ENCODE assay signal across 11 cellular contexts in genomic region chr11:121575963-121576290, GRCh38.
DNase-seq lines count a peak whose midpoint lies in the region; ATAC-seq and TF ChIP-seq lines count a peak whose summit lies in the region.
"Had no signal": no experiment of that assay in that cellular context is flagged by ENCODE, and none has a peak within 500 bp of the region (broad histone marks: within the 10 kb centered on the region; RNA-seq: fewer than 3 reads in every experiment).

No MANE protein-coding gene starts in this region.

- peaks cover 9% of the 10 kb centered on the region for H3K9me3 Mint-ChIP-seq in memory B cell

- TF ChIP-seq CTCF in foreskin keratinocyte (conservative IDR thresholded peaks at IDR 0.05) = no peak

- DNase-seq in memory B cell (ENCODE audit: low spot score in 2 of 2) (no peak), ureter (ENCODE audit: low spot score) (no peak), foreskin keratinocyte (no peak), NOMO-1 (lab: John Stamatoyannopoulos, UW; ENCODE audit: unreplicated experiment in 2 of 2) (no peak), HPDE6-E6E7 (ENCODE audit: extremely low spot score) (no peak)
- DNase-seq: CD4-positive, CD25-positive, alpha-beta regulatory T cell had no signal

- peaks cover 14% of the 10 kb centered on the region for H3K4me1 Mint-ChIP-seq in memory B cell

- H3K4me3 Mint-ChIP-seq in memory B cell = peak overlapping the region; percentile 16

- no peak overlapping the region for H3K27ac ChIP-seq in foreskin keratinocyte
- H3K27ac ChIP-seq: WERI-Rb-1 had no signal

- no peaks in the 10 kb centered on the region for H3K27me3 ChIP-seq in foreskin keratinocyte

- H3K27ac Mint-ChIP-seq in memory B cell = peak overlapping the region; percentile 53

- TF ChIP-seq POLR2A in GM18505 (IDR thresholded peaks at IDR 0.05; ENCODE audit: borderline replicate concordance, extremely low read depth, insufficient read depth, insufficient read length) = no peak

- peaks cover 29% of the 10 kb centered on the region for H3K27me3 Mint-ChIP-seq in memory B cell
- H3K27me3 Mint-ChIP-seq: CD4-positive, CD25-positive, alpha-beta regulatory T cell had no signal

- ATAC-seq in GM18505 (IDR thresholded peaks at IDR 0.05; ENCODE audit: unreplicated experiment) (peak; percentile 41), GM21528 (IDR thresholded peaks at IDR 0.05; ENCODE audit: low FRiP score, unreplicated experiment) (peak; percentile 30), HG03342 (IDR thresholded peaks at IDR 0.05; ENCODE audit: unreplicated experiment) (peak; percentile 36), memory B cell (ENCODE audit: low read depth) (peak; percentile 72), foreskin keratinocyte (no peak)
- ATAC-seq: Panc1 had no signal

- no peaks in the 10 kb centered on the region for H3K4me1 ChIP-seq in foreskin keratinocyte

- peaks cover 27% of the 10 kb centered on the region for H3K36me3 Mint-ChIP-seq in memory B cell
